ENCODE assay signal across 5 cellular contexts in the genomic region with DNA sequence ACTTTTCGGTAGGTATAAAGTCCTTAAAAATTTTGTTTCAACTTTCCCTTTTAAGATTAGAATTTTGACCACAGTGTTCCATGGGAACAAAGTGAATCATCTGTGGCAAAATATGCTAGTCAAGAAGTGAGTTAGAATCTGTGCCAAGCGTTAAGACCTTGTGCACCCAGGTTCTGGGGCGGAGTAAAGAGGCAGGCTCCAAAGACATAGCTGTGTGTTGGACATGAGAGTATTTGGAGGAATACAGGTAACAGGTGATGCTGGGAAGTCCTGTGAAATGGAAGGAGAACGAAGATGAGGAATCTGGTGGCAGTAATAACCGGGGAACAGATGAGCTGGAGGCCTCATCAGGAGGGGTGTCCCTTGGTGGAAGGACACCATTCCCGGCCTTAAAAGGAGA. TPM values are rescaled to one million over a fixed set of nuclear protein-coding genes. Genes with fewer than 3 reads are reported as not detected.
"Had no signal": no experiment of that assay in that cellular context is flagged by ENCODE, and none has a peak within 500 bp of the region (broad histone marks: within the 10 kb centered on the region; RNA-seq: fewer than 3 reads in every experiment).

No MANE protein-coding gene starts in this region.

RNA-seq across cellular contexts. Expression of a gene that starts 10.6 kb away (rescaled TPM):
- total RNA-seq: HT-29, IMR-90, M059J, OCI-LY7, PC-3 had no signal
- polyA plus RNA-seq: IMR-90 had no signal
